12 cellular contexts compared by ENCODE assay signal in genomic region chr16:72222503-72222902, GRCh38. TPM values are rescaled to one million over a fixed set of nuclear protein-coding genes. Genes with fewer than 3 reads are reported as not detected.
"Had no signal": no experiment of that assay in that cellular context is flagged by ENCODE, and none has a peak within 500 bp of the region (broad histone marks: within the 10 kb centered on the region; RNA-seq: fewer than 3 reads in every experiment).

No MANE protein-coding gene starts in this region.

- H3K9ac ChIP-seq: GM23248 had no signal

- H3K36me3 ChIP-seq: HAP-1 had no signal

- H3K9me3 Mint-ChIP-seq: GM23338, H9, HFFc6 had no signal

- H3K9me3 ChIP-seq: HAP-1 had no signal

- H3K4me1 Mint-ChIP-seq: H9 had no signal

- H3K4me3 ChIP-seq: GM23248, GM23338, HAP-1 had no signal

- DNase-seq: GM23248, GOT3, H7, H9, HCEC 1CT, HFFc6 had no signal

- H3K27ac ChIP-seq: GM23248 had no signal

- H3K4me2 ChIP-seq: GM23338 had no signal

- H3K4me1 ChIP-seq: HAP-1 had no signal

- H3K4me3 Mint-ChIP-seq: GM23338, H9, HFFc6 had no signal

- FAIRE-seq: H1, H54 had no signal

- H3K27ac Mint-ChIP-seq: GM23338, H9, HFFc6 had no signal

- H2AFZ ChIP-seq: GM23248, GM23338 had no signal

- ATAC-seq: GM23338, HCT116 had no signal

RNA-seq across cellular contexts. Expression of gene PMFBP1, which starts 50.5 kb away (rescaled TPM):
- total RNA-seq: GM23248, H4 had no signal
- polyA plus RNA-seq: GM23248 had no signal
